ENCODE assay signal across 28 cellular contexts in genomic region chr5:149072376-149072775, GRCh38. TPM values are rescaled to one million over a fixed set of nuclear protein-coding genes. Genes with fewer than 3 reads are reported as not detected.
"Had no signal": no experiment of that assay in that cellular context is flagged by ENCODE, and none has a peak within 500 bp of the region (broad histone marks: within the 10 kb centered on the region; RNA-seq: fewer than 3 reads in every experiment).

No MANE protein-coding gene starts in this region.

- H3K4me2 ChIP-seq: hepatocyte had no signal

- DNase-seq: activated CD4-positive, alpha-beta T cell treated with anti-CD3 and anti-CD28 coated beads for 4 hours; activated CD4-positive, alpha-beta T cell treated with anti-CD3 and anti-CD28 coated beads, Interleukin-2, amount 50 U/mL, for 48 hours; activated CD4-positive, CD25-positive, alpha-beta regulatory T cell; activated CD8-positive, alpha-beta memory T cell treated with anti-CD3 and anti-CD28 coated beads, Interleukin-2, amount 50 U/mL, for 48 hours; activated naive CD4-positive, alpha-beta T cell treated with Interleukin-2 at 50 U/mL for 16 hours; activated naive CD8-positive, alpha-beta T cell treated with anti-CD3 and anti-CD28 coated beads, Interleukin-2, amount 10 ng/mL, durations not matched to agents 7 days and 5 days; activated T-cell treated with anti-CD3 and anti-CD28 coated beads, Interleukin-2, amount 50 U/mL, for 4 hours; amygdala; effector memory CD4-positive, alpha-beta T cell; glutamatergic neuron; immature natural killer cell; kidney glomerular epithelial cell; mesenchymal stem cell; mucosa of descending colon; nephron progenitor cell; nucleus accumbens; small intestine; stimulated activated CD4-positive, alpha-beta T cell treated with anti-CD3 and anti-CD28 coated beads, Interleukin-2, amount 100 ng/mL, for 24 hours; stimulated activated naive B cell treated with anti-CD40 and anti-IgM and Interleukin-4, amounts not matched to agents 10 μg/mL and 1 μg/mL and 100 μg/mL, for 72 hours; transverse colon had no signal

- H2AFZ ChIP-seq: hepatocyte, parathyroid adenoma had no signal

- H3K4me3 ChIP-seq: cardiac muscle cell, hepatocyte, mucosa of descending colon, transverse colon, vagina had no signal

- H3K79me2 ChIP-seq: hepatocyte, parathyroid adenoma had no signal

- ATAC-seq: activated T-cell treated with anti-CD3 and anti-CD28 coated beads, Interleukin-2, amount 50 U/mL, for 4 hours; esophagus mucosa; sciatic nerve; stimulated activated naive B cell treated with anti-CD40 and anti-IgM and Interleukin-4, amounts not matched to agents 10 μg/mL and 1 μg/mL and 100 μg/mL, for 72 hours had no signal

- H3K27me3 ChIP-seq: cardiac muscle cell, hepatocyte, transverse colon, vagina had no signal

- H3K9ac ChIP-seq: parathyroid adenoma had no signal

- H3K36me3 ChIP-seq: cardiac muscle cell, transverse colon, vagina had no signal

- H3K4me1 ChIP-seq: parathyroid adenoma had no signal

- H3K27ac ChIP-seq: cardiac muscle cell, hepatocyte, parathyroid adenoma, transverse colon, vagina had no signal

- H3K9me3 ChIP-seq: mucosa of descending colon, transverse colon, vagina had no signal

RNA-seq across cellular contexts. Expression of gene SH3TC2, which starts 9.5 kb away (rescaled TPM):
- total RNA-seq: activated CD8-positive, alpha-beta memory T cell treated with anti-CD3 and anti-CD28 coated beads for 36 hours; activated naive CD8-positive, alpha-beta T cell treated with anti-CD3 and anti-CD28 coated beads, Interleukin-2, amount 10 ng/mL, durations not matched to agents 7 days and 5 days; activated T-cell treated with anti-CD3 and anti-CD28 coated beads, Interleukin-2, amount 50 U/mL, for 4 hours; activated T-helper 2 cell treated with anti-CD3 and anti-CD28 coated beads, Interferon-gamma antibody, Interleukin-2, Interleukin-4, amounts not matched to agents 10 μg/mL and 5 μg/mL and 100 μg/mL, durations not matched to agents 14 hours and 24 hours and 36 hours had no signal
